Comparison of ENCODE assay signal across 8 cellular contexts in the genomic region with DNA sequence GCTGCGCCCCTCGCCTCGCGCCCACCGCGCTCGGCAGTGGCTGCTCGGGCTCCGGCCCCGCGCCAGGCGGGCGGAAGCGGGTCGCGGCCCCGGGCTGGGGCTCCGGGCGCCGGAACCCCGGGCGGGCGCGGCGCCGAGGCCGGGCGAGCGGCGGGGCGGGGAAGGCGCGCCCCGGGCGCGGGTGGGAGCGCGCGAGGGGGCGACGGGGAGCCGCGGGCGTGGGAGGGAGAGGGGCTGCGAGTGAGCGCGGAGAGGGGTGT. TPM values are rescaled to one million over a fixed set of nuclear protein-coding genes. Genes with fewer than 3 reads are reported as not detected.
DNase-seq lines count a peak whose midpoint lies in the region; ATAC-seq and TF ChIP-seq lines count a peak whose summit lies in the region.

No MANE protein-coding gene starts in this region.

- H3K9me3 Mint-ChIP-seq in CD4-positive, alpha-beta memory T cell = peaks cover 0 to 5% (median under 1%) of the 10 kb centered on the region in 8 donors
- H3K9me3 Mint-ChIP-seq in naive B cell = no peaks in the 10 kb centered on the region

- H3K4me1 ChIP-seq in CD4-positive, alpha-beta memory T cell (ENCODE audit: insufficient read depth, low read length) = peaks cover 12% of the 10 kb centered on the region
- H3K4me1 ChIP-seq in breast epithelium = peaks cover 0 to 2% of the 10 kb centered on the region in 2 donors

- ATAC-seq in HG03066 (IDR thresholded peaks at IDR 0.05; ENCODE audit: low read depth, unreplicated experiment) (peak; percentile 24), naive B cell (ENCODE audit: low read depth in 2 of 2) (peak; percentile 24 to 39), GM21423 (IDR thresholded peaks at IDR 0.05; ENCODE audit: unreplicated experiment) (no peak), HG03025 (IDR thresholded peaks at IDR 0.05; ENCODE audit: low FRiP score, unreplicated experiment) (no peak), HG03460 (IDR thresholded peaks at IDR 0.05; ENCODE audit: unreplicated experiment) (no peak)

- H3K4me1 Mint-ChIP-seq in CD4-positive, alpha-beta memory T cell = peaks cover 5 to 21% (median 11%) of the 10 kb centered on the region in 4 donors
- H3K4me1 Mint-ChIP-seq in naive B cell = peaks cover 15 to 16% (median 16%) of the 10 kb centered on the region in 3 donors

- no peak for TF ChIP-seq CTCF in breast epithelium (IDR thresholded peaks at IDR 0.05)

- H3K4me3 Mint-ChIP-seq in CD4-positive, alpha-beta memory T cell = peak overlapping the region; percentile 79 to 87 (median 82)
- H3K4me3 Mint-ChIP-seq in naive B cell = peak overlapping the region; percentile 76 to 92 (median 88)

- peaks cover 46 to 59% of the 10 kb centered on the region in 2 donors for H3K27me3 Mint-ChIP-seq in CD4-positive, alpha-beta memory T cell
- H3K27me3 Mint-ChIP-seq in naive B cell = peaks cover 48 to 65% (median 60%) of the 10 kb centered on the region in 3 donors

- intact Hi-C loops in CD4-positive, alpha-beta memory T cell (cut with micrococcal nuclease) = loop anchor here (10.0 kb wide), 1 partner anchor 109 kb away; a partner anchor contains a TSS
- intact Hi-C loops in breast epithelium (cut with DNase I; ENCODE audit: low total_unique reads) = no loop called here

- no peak overlapping the region for H3K27ac ChIP-seq in CD4-positive, alpha-beta memory T cell (ENCODE audit: low read depth, low read length)
- H3K27ac ChIP-seq in breast epithelium = peak overlapping the region; percentile 77 to 90

- no peaks in the 10 kb centered on the region for H3K36me3 ChIP-seq in CD4-positive, alpha-beta memory T cell (ENCODE audit: insufficient read depth, low read length)
- no peaks in the 10 kb centered on the region for H3K36me3 ChIP-seq in breast epithelium

- H3K27me3 ChIP-seq in CD4-positive, alpha-beta memory T cell (ENCODE audit: insufficient read depth, low read length) = peaks cover 20% of the 10 kb centered on the region
- H3K27me3 ChIP-seq in breast epithelium = peaks cover 0 to 48% of the 10 kb centered on the region in 2 donors

- no peak overlapping the region for H3K27ac Mint-ChIP-seq in CD4-positive, alpha-beta memory T cell
- no peak overlapping the region for H3K27ac Mint-ChIP-seq in naive B cell

- CTCF ChIA-PET in CD4-positive, alpha-beta memory T cell (lab: Charles Lee; ENCODE audit: partially characterized antibody) = no interaction called here

- TF ChIP-seq POLR2A in breast epithelium (IDR thresholded peaks at IDR 0.05) = no peak

- H3K4me3 ChIP-seq in CD4-positive, alpha-beta memory T cell (ENCODE audit: low read length in 2 of 2) = peak overlapping the region in 1 of 2 donors; percentile 38
- peak overlapping the region; percentile 62 to 80 (median 68) for H3K4me3 ChIP-seq in breast epithelium

- DNase-seq in CD4-positive, alpha-beta memory T cell = peak in 3 of 5 donors; percentile 18 to 26 (median 19)
- no peak for DNase-seq in breast epithelium (ENCODE audit: low spot score in 2 of 2)
- no peak for DNase-seq in naive B cell
- no peak for DNase-seq in NCI-H2107 treated with DMSO at 0.1 percent for 48 hours (lab: John Stamatoyannopoulos, UW; ENCODE audit: unreplicated experiment)

- peaks cover 0 to 1% of the 10 kb centered on the region in 2 donors for H3K36me3 Mint-ChIP-seq in CD4-positive, alpha-beta memory T cell
- H3K36me3 Mint-ChIP-seq in naive B cell = peaks cover 0 to 7% of the 10 kb centered on the region in 2 donors

- H3K9me3 ChIP-seq in CD4-positive, alpha-beta memory T cell (ENCODE audit: control insufficient read depth in 1 of 2, low read length in 2 of 2) = no peaks in the 10 kb centered on the region
- no peaks in the 10 kb centered on the region for H3K9me3 ChIP-seq in breast epithelium

- POLR2A ChIA-PET in CD4-positive, alpha-beta memory T cell (lab: Charles Lee; ENCODE audit: partially characterized antibody) = no interaction called here

RNA-seq across cellular contexts. Expression of a gene that starts 0.5 kb away (rescaled TPM):
- not detected for total RNA-seq in CD4-positive, alpha-beta memory T cell
- not detected for polyA plus RNA-seq in CD4-positive, alpha-beta memory T cell
- total RNA-seq in breast epithelium = 10 to 100 TPM in 2 of 3 donors, 1 to 10 TPM in 1; 4.9 to 27.5 (median 23.8) TPM
- under 1 TPM in 1 of 6 donors, not detected in 5; 0.31 TPM for polyA plus RNA-seq in naive B cell (ENCODE audit: low read depth in 6 of 6)

Comparison
In these comparisons a context has a peak if more than half of its experiments do, and no peak if none do; other contexts are left out.
1. DNase-seq: peak in CD4-positive, alpha-beta memory T cell (3 of 5); none in breast epithelium (0 of 2), naive B cell (single experiment) and NCI-H2107 treated with DMSO at 0.1 percent for 48 hours (single experiment).
2. ATAC-seq: peak in HG03066 (single experiment) and naive B cell (2 of 2); none in GM21423 (single experiment), HG03025 (single experiment) and HG03460 (single experiment).
3. RNA of a gene that starts 0.5 kb away (total RNA-seq): 4.9 to 27.5 TPM in breast epithelium; not detected in CD4-positive, alpha-beta memory T cell; every median in the first group is over 4 times any median in the second.